ENCODE assay signal across 17 cellular contexts in the genomic region with DNA sequence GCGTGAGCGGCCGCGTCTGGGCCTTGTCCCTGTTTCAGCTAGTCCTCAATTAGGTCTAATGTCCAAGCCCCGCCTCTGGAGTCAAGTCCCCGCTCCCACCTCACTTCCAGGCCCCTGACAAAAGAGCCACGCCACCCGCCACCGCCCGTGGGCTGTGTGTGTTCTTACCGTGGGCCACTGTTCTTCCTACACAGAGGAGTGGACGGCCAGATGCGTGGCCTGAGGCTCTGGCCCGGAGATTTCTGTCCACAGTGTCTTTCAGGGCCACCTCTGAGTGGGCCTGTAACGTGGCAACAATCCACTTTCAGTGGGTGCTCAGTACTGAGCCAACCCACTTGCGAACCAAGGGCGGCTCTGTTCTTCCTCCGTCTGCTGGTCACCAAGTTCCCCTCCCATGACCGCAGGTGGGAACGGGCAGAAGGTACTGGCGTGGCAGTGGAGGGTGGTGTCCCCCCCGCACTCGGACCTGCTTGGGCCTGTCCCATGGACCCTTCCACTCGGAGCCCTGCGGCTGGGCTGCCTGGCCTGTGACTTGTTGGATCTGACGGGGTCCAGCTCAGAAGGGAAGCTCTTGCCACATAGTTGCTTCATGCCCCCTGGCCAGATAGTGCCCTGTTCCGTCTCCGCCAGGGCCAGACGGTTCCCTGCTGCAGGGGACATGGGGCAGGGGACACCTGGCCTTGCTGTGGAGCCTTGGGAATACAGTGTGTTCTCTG. TPM values are rescaled to one million over a fixed set of nuclear protein-coding genes. Genes with fewer than 3 reads are reported as not detected.
"Had no signal": no experiment of that assay in that cellular context is flagged by ENCODE, and none has a peak within 500 bp of the region (broad histone marks: within the 10 kb centered on the region; RNA-seq: fewer than 3 reads in every experiment).

No MANE protein-coding gene starts in this region.

- H3K27ac Mint-ChIP-seq: immature natural killer cell; stimulated activated naive CD8-positive, alpha-beta T cell treated with anti-CD3 and anti-CD28 coated beads, Interleukin-15, amount 100 ng/mL, for 72 hours; T-helper 17 cell had no signal

- H3K4me3 Mint-ChIP-seq: activated CD4-positive, alpha-beta memory T cell treated with anti-CD3 and anti-CD28 coated beads, Interleukin-2, amount 10 ng/mL, durations not matched to agents 7 days and 5 days; T-helper 17 cell had no signal

- H3K27me3 ChIP-seq: suprapubic skin had no signal

- ATAC-seq: activated CD8-positive, alpha-beta memory T cell treated with anti-CD3 and anti-CD28 coated beads, Interleukin-2, amount 10 ng/mL, durations not matched to agents 7 days and 5 days; natural killer cell treated with Interleukin-12 subunit alpha and Interleukin-12 subunit beta and Interleukin-15 and Interleukin-18, amount 100 ng/mL, for 72 hours; T-helper 17 cell had no signal

- H3K9me3 ChIP-seq: gastrocnemius medialis, suprapubic skin, transverse colon had no signal

- DNase-seq: activated CD4-positive, alpha-beta memory T cell treated with anti-CD3 and anti-CD28 coated beads, Interleukin-2, amount 10 ng/mL, durations not matched to agents 7 days and 5 days; activated CD4-positive, alpha-beta T cell treated with anti-CD3 and anti-CD28 coated beads for 1 hour; activated CD8-positive, alpha-beta memory T cell treated with anti-CD3 and anti-CD28 coated beads, Interleukin-2, amount 10 ng/mL, durations not matched to agents 7 days and 5 days; activated naive CD4-positive, alpha-beta T cell; aorta; gastrocnemius medialis; heart right ventricle; immature natural killer cell; stimulated activated naive CD8-positive, alpha-beta T cell treated with anti-CD3 and anti-CD28 coated beads, Interleukin-15, amount 100 ng/mL, for 72 hours; T-helper 17 cell; transverse colon; WERI-Rb-1 had no signal

- H3K36me3 Mint-ChIP-seq: activated CD8-positive, alpha-beta memory T cell treated with anti-CD3 and anti-CD28 coated beads, Interleukin-2, amount 10 ng/mL, durations not matched to agents 7 days and 5 days; immature natural killer cell; natural killer cell treated with Interleukin-12 subunit alpha and Interleukin-12 subunit beta and Interleukin-15 and Interleukin-18, amount 100 ng/mL, for 72 hours had no signal

- H3K27ac ChIP-seq: coronary artery, suprapubic skin had no signal

- H3K36me3 ChIP-seq: gastrocnemius medialis, heart right ventricle, suprapubic skin, transverse colon, WERI-Rb-1 had no signal

- H3K9me3 Mint-ChIP-seq: natural killer cell treated with Interleukin-12 subunit alpha and Interleukin-12 subunit beta and Interleukin-15 and Interleukin-18, amount 100 ng/mL, for 72 hours; stimulated activated naive CD8-positive, alpha-beta T cell treated with anti-CD3 and anti-CD28 coated beads, Interleukin-15, amount 100 ng/mL, for 72 hours had no signal

RNA-seq across cellular contexts. Expression of gene UNCX, which starts 57.6 kb away (rescaled TPM):
- total RNA-seq: activated CD4-positive, alpha-beta memory T cell treated with anti-CD3 and anti-CD28 coated beads, Interleukin-2, amount 10 ng/mL, durations not matched to agents 7 days and 5 days; activated CD8-positive, alpha-beta memory T cell treated with anti-CD3 and anti-CD28 coated beads, Interleukin-2, amount 10 ng/mL, durations not matched to agents 7 days and 5 days; aorta; gastrocnemius medialis; heart right ventricle; liver; natural killer cell treated with Interleukin-12 subunit alpha and Interleukin-12 subunit beta and Interleukin-15 and Interleukin-18, amount 100 ng/mL, for 72 hours; renal cortical epithelial cell; suprapubic skin; T-helper 17 cell; transverse colon had no signal
- polyA plus RNA-seq: aorta, heart right ventricle, immature natural killer cell, liver had no signal
